In genomic region chr11:59285716-59286260, GRCh38 we compare ENCODE assay signal across 26 cellular contexts.
"Had no signal": no experiment of that assay in that cellular context is flagged by ENCODE, and none has a peak within 500 bp of the region (broad histone marks: within the 10 kb centered on the region; RNA-seq: fewer than 3 reads in every experiment).

No MANE protein-coding gene starts in this region.

- H3K27me3 ChIP-seq: ascending aorta, body of pancreas had no signal

- H3K9ac ChIP-seq: SK-N-SH had no signal

- H3K4me2 ChIP-seq: SK-N-SH had no signal

- H3K27ac ChIP-seq: ascending aorta, body of pancreas had no signal

- H3K36me3 ChIP-seq: ascending aorta had no signal

- DNase-seq: activated CD4-positive, alpha-beta memory T cell treated with anti-CD3 and anti-CD28 coated beads, Interleukin-2, amount 10 ng/mL, durations not matched to agents 7 days and 5 days; activated CD4-positive, alpha-beta T cell treated with anti-CD3 and anti-CD28 coated beads for 1 hour; activated CD4-positive, alpha-beta T cell treated with anti-CD3 and anti-CD28 coated beads, Interleukin-2, amount 50 U/mL, for 1 hour; activated naive CD4-positive, alpha-beta T cell treated with anti-CD3 and anti-CD28 coated beads, Interleukin-2, amount 50 U/mL, for 16 hours; activated naive CD8-positive, alpha-beta T cell treated with anti-CD3 and anti-CD28 coated beads, Interleukin-2, amount 10 ng/mL, durations not matched to agents 7 days and 5 days; activated T-cell treated with anti-CD3 and anti-CD28 coated beads for 4 hours; activated T-cell treated with anti-CD3 and anti-CD28 coated beads, Interleukin-2, amount 50 U/mL, for 48 hours; amniotic stem cell; body of pancreas; central memory CD4-positive, alpha-beta T cell; Kasumi-1; NCI-H1105 treated with DMSO at 0.1 percent for 48 hours; NCI-H1436 treated with DMSO at 0.1 percent for 48 hours; NCI-H187; NCI-H2081; NCI-H510A treated with DMSO at 0.1 percent for 48 hours; NCI-H69; NK-92 treated with Interleukin-12 subunit alpha and Interleukin-12 subunit beta, amount 100 ng/mL, for 24 hours; OCI-M1; RPMI8226; SK-N-SH; SW 1271 had no signal

- ATAC-seq: body of pancreas, Panc1, Right ventricle myocardium inferior, WTC11 had no signal

- H3K4me3 ChIP-seq: ascending aorta, body of pancreas had no signal

- H3K9me2 ChIP-seq: SK-N-SH had no signal

- H3K4me1 ChIP-seq: ascending aorta had no signal

- H3K9me3 ChIP-seq: ascending aorta, body of pancreas, SK-N-SH had no signal
